ENCODE assay signal across 13 cellular contexts in the genomic region with DNA sequence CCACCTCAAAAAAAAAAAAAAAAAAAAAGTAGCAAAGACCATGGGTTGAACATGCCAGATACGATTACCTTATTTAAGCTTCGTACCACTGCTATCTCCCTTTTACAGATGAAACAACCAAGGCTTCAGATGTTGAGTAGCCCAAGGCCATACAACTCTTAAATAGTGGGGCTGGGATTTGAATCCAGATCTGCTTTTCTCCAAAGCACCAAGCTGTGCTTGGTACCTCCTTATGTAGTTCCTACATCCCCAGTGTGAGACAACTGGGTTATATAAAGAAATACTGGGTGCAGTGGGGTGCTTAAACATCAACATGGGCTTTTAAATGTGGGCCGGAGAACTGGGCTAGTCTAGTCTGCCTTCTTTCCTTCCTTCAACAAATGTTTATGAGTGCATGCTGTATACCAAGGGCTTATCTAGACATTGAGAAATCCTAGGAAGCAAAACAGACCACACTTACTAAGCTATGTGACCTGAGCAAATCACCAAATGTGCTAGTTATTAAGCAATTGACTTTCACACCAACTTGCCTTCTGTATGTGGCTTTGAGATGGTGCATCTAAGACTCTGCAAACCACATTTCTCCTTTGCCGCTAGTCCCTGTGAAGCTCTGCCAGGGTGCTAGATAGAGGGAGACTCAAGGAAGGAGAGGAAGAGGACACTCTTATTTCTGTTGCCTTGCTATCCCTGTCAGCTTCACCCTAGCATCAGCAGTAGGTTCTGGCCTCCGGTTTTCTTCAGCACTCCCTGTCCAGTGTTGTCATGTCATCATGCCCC.
A peak's percentile ranks its signal among the peaks of the same experiment; 100 is the strongest.
DNase-seq lines count a peak whose midpoint lies in the region; ATAC-seq and TF ChIP-seq lines count a peak whose summit lies in the region.
"Had no signal": no experiment of that assay in that cellular context is flagged by ENCODE, and none has a peak within 500 bp of the region (broad histone marks: within the 10 kb centered on the region; RNA-seq: fewer than 3 reads in every experiment).

No MANE protein-coding gene starts in this region.

- peak overlapping the region in 2 of 11 experiments; percentile 29 to 46; a peak in 4 of 22 replicates for H3K9ac ChIP-seq in BLaER1 treated with 17β-estradiol and CSF1 and Interleukin-3, amounts not matched to agents 10 nM and 100 nM
- no peak overlapping the region for H3K9ac ChIP-seq in muscle layer of colon (ENCODE audit: low read length)

- TF ChIP-seq POLR2A in gastrocnemius medialis (IDR thresholded peaks at IDR 0.05), result no peak

- H3K4me3 ChIP-seq in BLaER1 treated with 17β-estradiol and CSF1 and Interleukin-3, amounts not matched to agents 10 nM and 100 nM, result no peak overlapping the region
- H3K4me3 ChIP-seq in astrocyte of the spinal cord (ENCODE audit: low read depth, low read length) (no peak overlapping the region), muscle layer of colon (ENCODE audit: low read depth in 1 of 2, low read length in 2 of 2) (no peak overlapping the region), gastrocnemius medialis (no peak overlapping the region)

- no peaks in the 10 kb centered on the region for H4K20me1 ChIP-seq in BLaER1 treated with 17β-estradiol and CSF1 and Interleukin-3, amounts not matched to agents 10 nM and 100 nM

- in situ Hi-C loops in astrocyte of the spinal cord (cut with HindIII; ENCODE audit: low sequenced_read_pairs), result no loop called here
- in situ Hi-C loops in gastrocnemius medialis (cut with MboI; ENCODE audit: low sequenced_read_pairs in 4 of 4), result no loop called here

- peaks cover 4 to 78% (median 29%) of the 10 kb centered on the region in 10 experiments; a peak in 19 of 20 replicates for H3K4me1 ChIP-seq in BLaER1 treated with 17β-estradiol and CSF1 and Interleukin-3, amounts not matched to agents 10 nM and 100 nM
- H3K4me1 ChIP-seq in muscle layer of colon (ENCODE audit: insufficient read depth, low read length) (peaks cover 4% of the 10 kb centered on the region), gastrocnemius medialis (no peaks in the 10 kb centered on the region)

- intact Hi-C loops in gastrocnemius medialis (cut with DNase I; ENCODE audit: low total_unique reads), result no loop called here

- peak overlapping the region in 8 of 11 experiments; percentile 13 to 95 (median 92); a peak in 13 of 22 replicates for H3K4me2 ChIP-seq in BLaER1 treated with 17β-estradiol and CSF1 and Interleukin-3, amounts not matched to agents 10 nM and 100 nM

- ATAC-seq in gastrocnemius medialis, result no peak
- ATAC-seq: HCT116, left lung had no signal

- DNase-seq in MV-4-11 (lab: John Stamatoyannopoulos, UW) (peak; percentile 99), astrocyte of the spinal cord (ENCODE audit: low read depth, low spot score) (peak; percentile 7), Kasumi-1 (lab: John Stamatoyannopoulos, UW) (no peak), gastrocnemius medialis (no peak), kidney glomerular epithelial cell (lab: John Stamatoyannopoulos, UW) (no peak), RKO (ENCODE audit: low spot score) (no peak)
- DNase-seq: DMS153; left lung; NCI-H2171 treated with DMSO at 0.1 percent for 48 hours; stimulated activated CD4-positive, alpha-beta T cell treated with anti-CD3 and anti-CD28 coated beads, Interleukin-12 subunit alpha, Interleukin-12 subunit beta, amount 100 ng/mL, for 4 hours had no signal

- H3K36me3 ChIP-seq in BLaER1 treated with 17β-estradiol and CSF1 and Interleukin-3, amounts not matched to agents 10 nM and 100 nM, result no peaks in the 10 kb centered on the region
- H3K36me3 ChIP-seq in muscle layer of colon (ENCODE audit: insufficient read depth, low read length) (no peaks in the 10 kb centered on the region), gastrocnemius medialis (no peaks in the 10 kb centered on the region)
- H3K36me3 ChIP-seq: left lung had no signal

- peak overlapping the region in 9 of 11 experiments; percentile 4 to 94 (median 85); a peak in 13 of 22 replicates for H3K27ac ChIP-seq in BLaER1 treated with 17β-estradiol and CSF1 and Interleukin-3, amounts not matched to agents 10 nM and 100 nM
- H3K27ac ChIP-seq in muscle layer of colon (ENCODE audit: low read depth, low read length), result peak overlapping the region; percentile 24
- H3K27ac ChIP-seq in gastrocnemius medialis, result no peak overlapping the region

- TF ChIP-seq CTCF in astrocyte of the spinal cord (IDR thresholded peaks at IDR 0.05; ENCODE audit: low read depth, low read length) (no peak), gastrocnemius medialis (IDR thresholded peaks at IDR 0.05 in 4 of 5, conservative IDR thresholded peaks at IDR 0.05 in 1 of 5) (no peak)

- H3K9me3 ChIP-seq in BLaER1 treated with 17β-estradiol and CSF1 and Interleukin-3, amounts not matched to agents 10 nM and 100 nM (replicated peaks in 1 of 11), result no peaks in the 10 kb centered on the region
- no peaks in the 10 kb centered on the region for H3K9me3 ChIP-seq in muscle layer of colon (ENCODE audit: low read length)
- no peaks in the 10 kb centered on the region for H3K9me3 ChIP-seq in gastrocnemius medialis
- H3K9me3 ChIP-seq: left lung had no signal

- H3K27me3 ChIP-seq in BLaER1 treated with 17β-estradiol and CSF1 and Interleukin-3, amounts not matched to agents 10 nM and 100 nM, result no peaks in the 10 kb centered on the region
- no peaks in the 10 kb centered on the region for H3K27me3 ChIP-seq in muscle layer of colon (ENCODE audit: control insufficient read depth in 1 of 2, insufficient read depth in 2 of 2, low read length in 2 of 2)
- H3K27me3 ChIP-seq in gastrocnemius medialis, result no peaks in the 10 kb centered on the region
- H3K27me3 ChIP-seq: left lung had no signal

Comparison
In these comparisons a context has a peak if more than half of its experiments do, and no peak if none do; other contexts are left out.
1. H3K27ac ChIP-seq: peak in BLaER1 treated with 17β-estradiol and CSF1 and Interleukin-3, amounts not matched to agents 10 nM and 100 nM (9 of 11) and muscle layer of colon (single experiment); none in gastrocnemius medialis (0 of 4).
2. DNase-seq: peak in MV-4-11 (single experiment) and astrocyte of the spinal cord (single experiment); none in Kasumi-1 (0 of 2), gastrocnemius medialis (0 of 2), kidney glomerular epithelial cell (single experiment) and RKO (single experiment).